12 cellular contexts compared by ENCODE assay signal in the genomic region with DNA sequence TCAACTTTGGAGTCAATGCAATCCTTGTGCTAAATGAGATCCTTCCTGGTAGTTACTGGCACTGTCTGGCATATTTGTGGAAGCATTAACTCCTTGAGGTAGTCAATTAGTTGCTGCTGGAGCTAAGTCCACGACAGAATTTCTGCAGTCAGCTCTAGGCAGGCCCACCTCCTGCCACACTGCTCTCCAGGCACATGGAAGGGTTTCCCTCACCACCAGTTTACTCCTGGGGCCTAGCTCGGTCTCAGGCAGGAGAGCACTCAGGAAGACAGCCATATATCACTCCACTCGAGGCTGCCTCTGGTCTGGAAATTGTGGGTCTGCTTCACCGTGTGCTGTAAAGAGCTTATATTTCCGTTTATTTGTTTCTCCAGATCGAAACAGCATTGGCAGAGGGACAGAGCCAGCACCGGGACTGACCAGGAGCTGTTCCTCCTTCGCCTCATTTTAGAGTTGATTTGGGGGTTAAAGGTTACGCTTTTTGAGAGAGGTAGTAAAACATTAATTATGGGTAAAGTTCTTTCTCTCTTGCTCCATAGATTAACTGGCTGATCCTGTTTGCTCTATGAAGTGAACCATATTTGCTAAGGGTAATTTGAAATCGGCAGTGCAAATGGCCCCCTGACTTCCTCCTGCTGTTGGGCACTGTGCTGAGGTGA. TPM values are rescaled to one million over a fixed set of nuclear protein-coding genes. Genes with fewer than 3 reads are reported as not detected.
DNase-seq lines count a peak whose midpoint lies in the region; ATAC-seq and TF ChIP-seq lines count a peak whose summit lies in the region.
"Had no signal": no experiment of that assay in that cellular context is flagged by ENCODE, and none has a peak within 500 bp of the region (broad histone marks: within the 10 kb centered on the region; RNA-seq: fewer than 3 reads in every experiment).

No MANE protein-coding gene starts in this region.

- H3K27me3 ChIP-seq in colonic mucosa (no peaks in the 10 kb centered on the region), lung (ENCODE audit: control insufficient read depth, insufficient read depth) (no peaks in the 10 kb centered on the region), suprapubic skin (no peaks in the 10 kb centered on the region), adrenal gland (peaks cover 2% of the 10 kb centered on the region)

- H3K9ac ChIP-seq in colonic mucosa (ENCODE audit: low read depth in 2 of 2, low read length in 2 of 2), result peak overlapping the region; percentile 43 to 75

- TF ChIP-seq POLR2A in suprapubic skin (IDR thresholded peaks at IDR 0.05) (no peak), adrenal gland (IDR thresholded peaks at IDR 0.05) (no peak)

- H3K9me3 ChIP-seq in colonic mucosa (no peaks in the 10 kb centered on the region), lung (ENCODE audit: control insufficient read depth in 2 of 2, insufficient read depth in 1 of 2, low read length in 1 of 2) (no peaks in the 10 kb centered on the region), suprapubic skin (no peaks in the 10 kb centered on the region), adrenal gland (replicated peaks in 1 of 3) (no peaks in the 10 kb centered on the region)

- no peak overlapping the region for H3K4me3 ChIP-seq in colonic mucosa
- no peak overlapping the region for H3K4me3 ChIP-seq in lung
- H3K4me3 ChIP-seq in suprapubic skin, result no peak overlapping the region
- H3K4me3 ChIP-seq in adrenal gland, result no peak overlapping the region

- no peak for TF ChIP-seq EP300 in suprapubic skin (IDR thresholded peaks at IDR 0.05)

- DNase-seq in HuH-7.5 (ENCODE audit: low spot score) (peak; percentile 40), colonic mucosa (peak; percentile 68), lung (ENCODE audit: low spot score) (no peak), suprapubic skin (ENCODE audit: low spot score in 2 of 2) (no peak), medulla oblongata (ENCODE audit: extremely low spot score) (no peak), adrenal gland (no peak), retina (no peak)
- DNase-seq: activated T-cell treated with anti-CD3 and anti-CD28 coated beads for 4 hours; CD4-positive, CD25-positive, alpha-beta regulatory T cell; H9; NCI-H2171 treated with DMSO at 0.1 percent for 48 hours had no signal

- 54 to 56% methylated on average over 10 of the region's 10 CpGs for WGBS in lung, 2 donors
- 74% methylated on average over 10 of the region's 10 CpGs for WGBS in suprapubic skin
- WGBS in adrenal gland, 4 donors, result 49 to 67% (median 58%) methylated on average over 10 of the region's 10 CpGs

- peaks cover 8% of the 10 kb centered on the region for H3K4me1 ChIP-seq in colonic mucosa
- peaks cover 2 to 5% of the 10 kb centered on the region in 2 donors for H3K4me1 ChIP-seq in lung (ENCODE audit: control insufficient read depth in 2 of 2, insufficient read depth in 2 of 2, low read length in 2 of 2)
- H3K4me1 ChIP-seq in suprapubic skin, result peaks cover 21% of the 10 kb centered on the region
- H3K4me1 ChIP-seq in adrenal gland (replicated peaks in 1 of 2), result no peaks in the 10 kb centered on the region

- H3K27ac ChIP-seq in colonic mucosa, result peak overlapping the region; percentile 85
- H3K27ac ChIP-seq in lung (ENCODE audit: low read depth in 1 of 2, low read length in 1 of 2), result peak overlapping the region; percentile 51 to 66
- H3K27ac ChIP-seq in suprapubic skin, result peak overlapping the region; percentile 27
- peak overlapping the region in 2 of 5 donors; percentile 43 to 80 for H3K27ac ChIP-seq in adrenal gland

- ATAC-seq in lung (ENCODE audit: insufficient read depth, low FRiP score) (no peak), GM21825 (IDR thresholded peaks at IDR 0.05; ENCODE audit: unreplicated experiment) (no peak)

- H3K36me3 ChIP-seq in colonic mucosa (no peaks in the 10 kb centered on the region), lung (ENCODE audit: control insufficient read depth in 2 of 2, insufficient read depth in 2 of 2, low read length in 2 of 2) (no peaks in the 10 kb centered on the region), suprapubic skin (no peaks in the 10 kb centered on the region), adrenal gland (replicated peaks in 1 of 2) (no peaks in the 10 kb centered on the region)

- intact Hi-C loops in colonic mucosa (cut with DNase I), result no loop called here
- intact Hi-C loops in adrenal gland (cut with DNase I), result loop anchor here in 1 of 2 donors (10.0 kb wide), 1 partner anchor 421 kb away; no protein-coding TSS in a partner anchor

- TF ChIP-seq CTCF in colonic mucosa (IDR thresholded peaks at IDR 0.05), result no peak
- TF ChIP-seq CTCF in lung (IDR thresholded peaks at IDR 0.05; ENCODE audit: control extremely low read depth, extremely low read depth), result no peak
- no peak for TF ChIP-seq CTCF in suprapubic skin (IDR thresholded peaks at IDR 0.05)
- TF ChIP-seq CTCF in adrenal gland (IDR thresholded peaks at IDR 0.05), result no peak

RNA-seq across cellular contexts. Expression of gene GTF3A, which starts 20.6 kb away (rescaled TPM):
- 10 to 100 TPM; 39.7 to 76.0 TPM for total RNA-seq in colonic mucosa
- total RNA-seq in lung, result 10 to 100 TPM; 38.2 to 97.4 TPM
- polyA plus RNA-seq in lung, result 100 to 1,000 TPM; 125 to 241 TPM
- 10 to 100 TPM; 82.5 to 93.1 (median 89.2) TPM for total RNA-seq in suprapubic skin
- 100 to 1,000 TPM in 3 of 8 donors, 10 to 100 TPM in 5; 55.2 to 265 (median 82.8) TPM for total RNA-seq in adrenal gland
- 100 to 1,000 TPM; 153 to 239 (median 168) TPM for polyA plus RNA-seq in adrenal gland

RNA-seq across cellular contexts. Expression of gene MTIF3, which starts 46.5 kb away (rescaled TPM):
- total RNA-seq in colonic mucosa (10 to 100 TPM; 53.7 to 65.1 TPM), lung (10 to 100 TPM; 26.9 to 45.4 TPM), suprapubic skin (10 to 100 TPM; 42.1 to 66.9 (median 48.0) TPM), adrenal gland (100 to 1,000 TPM in 1 of 8 donors, 10 to 100 TPM in 7; 51.9 to 110 (median 74.1) TPM)
- polyA plus RNA-seq in lung (10 to 100 TPM; 47.7 to 64.7 TPM), adrenal gland (100 to 1,000 TPM in 2 of 3 donors, 10 to 100 TPM in 1; 89.6 to 181 (median 147) TPM)

Comparison
In these comparisons a context has a peak if more than half of its experiments do, and no peak if none do; other contexts are left out.
1. DNase-seq: peak in HuH-7.5 (single experiment) and colonic mucosa (single experiment); none in lung (single experiment), suprapubic skin (0 of 2), medulla oblongata (single experiment), adrenal gland (0 of 7) and retina (single experiment).